ENCODE assay signal across 14 cellular contexts in genomic region chr7:100572281-100572948, GRCh38. TPM values are rescaled to one million over a fixed set of nuclear protein-coding genes. Genes with fewer than 3 reads are reported as not detected.
DNase-seq lines count a peak whose midpoint lies in the region; ATAC-seq and TF ChIP-seq lines count a peak whose summit lies in the region.
"Had no signal": no experiment of that assay in that cellular context is flagged by ENCODE, and none has a peak within 500 bp of the region (broad histone marks: within the 10 kb centered on the region; RNA-seq: fewer than 3 reads in every experiment).

No MANE protein-coding gene starts in this region.

- peaks cover 23% of the 10 kb centered on the region for H3K36me3 Mint-ChIP-seq in endodermal cell (ENCODE audit: low read depth)
- H3K36me3 Mint-ChIP-seq in type B pancreatic cell = no peaks in the 10 kb centered on the region

- no peaks in the 10 kb centered on the region for H3K27me3 ChIP-seq in heart left ventricle
- no peaks in the 10 kb centered on the region for H3K27me3 ChIP-seq in endodermal cell (ENCODE audit: control insufficient read depth, insufficient read depth, low read length, poor library complexity, severe bottlenecking)
- no peaks in the 10 kb centered on the region; the same call in 1 of the 2 replicates for H3K27me3 ChIP-seq in HAP-1 (ENCODE audit: low read depth)

- H3K4me3 ChIP-seq in heart left ventricle = no peak overlapping the region
- H3K4me3 ChIP-seq in endodermal cell (ENCODE audit: low read length) = no peak overlapping the region
- no peak overlapping the region for H3K4me3 ChIP-seq in HAP-1
- H3K4me3 ChIP-seq: prostate gland had no signal

- H3K27ac Mint-ChIP-seq in endodermal cell = peak overlapping the region; percentile 91
- H3K27ac Mint-ChIP-seq in type B pancreatic cell = peak overlapping the region; percentile 79

- H3K36me3 ChIP-seq in heart left ventricle (peaks cover 3 to 41% (median 35%) of the 10 kb centered on the region in 9 donors), endodermal cell (ENCODE audit: control insufficient read depth, insufficient read depth, low read length) (peaks cover 5% of the 10 kb centered on the region), HAP-1 (replicated peaks) (peaks cover 8% of the 10 kb centered on the region)

- no peak for TF ChIP-seq POLR2A in heart left ventricle (IDR thresholded peaks at IDR 0.05)

- TF ChIP-seq CTCF in heart left ventricle (IDR thresholded peaks at IDR 0.05) = no peak
- peak; percentile 32 for TF ChIP-seq CTCF in endodermal cell (conservative IDR thresholded peaks at IDR 0.05)
- TF ChIP-seq CTCF in type B pancreatic cell (conservative IDR thresholded peaks at IDR 0.05) = no peak

- DNase-seq in heart left ventricle (peak in 3 of 5 donors; percentile 19 to 52 (median 24)), Right ventricle myocardium inferior (ENCODE audit: missing footprints) (no peak), endodermal cell (peak; percentile 64), type B pancreatic cell (ENCODE audit: extremely low spot score, unreplicated experiment) (peak; percentile 67), HAP-1 (ENCODE audit: low spot score in 2 of 2) (no peak), anterior cingulate cortex (lab: John Stamatoyannopoulos, UW) (no peak)
- DNase-seq: ACHN; activated CD4-positive, alpha-beta T cell treated with anti-CD3 and anti-CD28 coated beads for 1 hour; kidney; NCI-H2029 treated with DMSO at 0.1 percent for 48 hours had no signal

- WGBS in heart left ventricle, 4 donors = 84 to 87% (median 86%) methylated on average over 18 to 20 of the region's 20 CpGs
- WGBS in endodermal cell (ENCODE audit: insufficient coverage in 1 of 2, insufficient read length in 1 of 2), 2 experiments = 89 to 90% methylated on average over 11 to 20 of the region's 20 CpGs

- peaks cover 0 to 26% (median 13%) of the 10 kb centered on the region in 12 donors for H3K4me1 ChIP-seq in heart left ventricle
- H3K4me1 ChIP-seq in endodermal cell (ENCODE audit: control insufficient read depth, insufficient read depth, low read length) = peaks cover 4% of the 10 kb centered on the region
- H3K4me1 ChIP-seq in HAP-1 = peaks cover 3% of the 10 kb centered on the region; the same call in 1 of the 2 replicates

- H3K9me3 Mint-ChIP-seq in endodermal cell (no peaks in the 10 kb centered on the region), type B pancreatic cell (no peaks in the 10 kb centered on the region)

- H3K27ac ChIP-seq in heart left ventricle = no peak overlapping the region
- no peak overlapping the region for H3K27ac ChIP-seq in endodermal cell (ENCODE audit: low read depth, low read length)
- H3K27ac ChIP-seq: epithelial cell of prostate, prostate gland had no signal

- H3K4me1 Mint-ChIP-seq in endodermal cell (peaks cover 16% of the 10 kb centered on the region), type B pancreatic cell (ENCODE audit: unreplicated experiment) (peaks cover 21% of the 10 kb centered on the region)

- H3K27me3 Mint-ChIP-seq in endodermal cell (ENCODE audit: insufficient read depth) = no peaks in the 10 kb centered on the region
- H3K27me3 Mint-ChIP-seq in type B pancreatic cell = peaks cover 4% of the 10 kb centered on the region

- ATAC-seq in heart left ventricle (no peak), Right ventricle myocardium inferior (no peak)

- H3K4me3 Mint-ChIP-seq in endodermal cell = peak overlapping the region; percentile 40
- H3K4me3 Mint-ChIP-seq in type B pancreatic cell = peak overlapping the region; percentile 74

- H3K9ac ChIP-seq in endodermal cell (ENCODE audit: extremely low read depth, low read length, poor library complexity, severe bottlenecking) = peak overlapping the region; percentile 2

- in situ Hi-C loops in HAP-1 (cut with MboI; ENCODE audit: low sequenced_read_pairs) = no loop called here

- intact Hi-C loops in heart left ventricle (cut with DNase I) = no loop called here
- intact Hi-C loops in Right ventricle myocardium inferior (cut with DNase I) = no loop called here

- H3K9me3 ChIP-seq in heart left ventricle (no peaks in the 10 kb centered on the region), endodermal cell (ENCODE audit: control insufficient read depth, low read length) (no peaks in the 10 kb centered on the region), HAP-1 (no peaks in the 10 kb centered on the region)
- H3K9me3 ChIP-seq: prostate gland had no signal

RNA-seq across cellular contexts. Expression of gene SAP25, which starts 1.3 kb away (rescaled TPM):
- 1 to 10 TPM in 2 of 9 donors, under 1 TPM in 3, not detected in 4; 0.35 to 2.3 (median 0.72) TPM for total RNA-seq in heart left ventricle
- polyA plus RNA-seq in heart left ventricle = under 1 TPM; 0.30 to 0.65 TPM
- total RNA-seq in Right ventricle myocardium inferior = 0.84 TPM
- total RNA-seq in endodermal cell = 1 to 10 TPM; 5.8 to 6.3 TPM
- polyA plus RNA-seq in endodermal cell (2013, experiment 1 of 2) = 5.6 TPM
- 4.6 TPM for polyA plus RNA-seq in endodermal cell (2013, experiment 2 of 2)
- total RNA-seq in type B pancreatic cell (ENCODE audit: low replicate concordance) = 3.1 and 5.6 TPM in 2 replicates
- total RNA-seq: cerebellum had no signal

RNA-seq across cellular contexts. Expression of gene LRCH4, which starts 13.5 kb away (rescaled TPM):
- total RNA-seq in heart left ventricle = 10 to 100 TPM; 18.5 to 46.6 (median 29.2) TPM
- polyA plus RNA-seq in heart left ventricle = 10 to 100 TPM; 34.1 to 42.0 TPM
- 29.3 TPM for total RNA-seq in Right ventricle myocardium inferior
- total RNA-seq in endodermal cell = 10 to 100 TPM; 49.4 to 56.0 TPM
- 50.6 TPM for polyA plus RNA-seq in endodermal cell (2013, experiment 1 of 2)
- polyA plus RNA-seq in endodermal cell (2013, experiment 2 of 2) = 40.0 TPM
- 64.5 and 66.7 TPM in 2 replicates for total RNA-seq in type B pancreatic cell (ENCODE audit: low replicate concordance)

RNA-seq across cellular contexts. Expression of gene FBXO24, which starts 13.7 kb away (rescaled TPM):
- total RNA-seq in heart left ventricle = under 1 TPM in 6 of 9 donors, not detected in 3; 0.11 to 0.75 (median 0.48) TPM
- under 1 TPM in 1 of 2 donors, not detected in 1; 0.14 TPM for polyA plus RNA-seq in heart left ventricle
- total RNA-seq in Right ventricle myocardium inferior = 0.41 TPM
- 1 to 10 TPM; 1.3 to 3.0 TPM for total RNA-seq in endodermal cell
- polyA plus RNA-seq in endodermal cell (2013, experiment 1 of 2) = 2.4 TPM
- 1.4 TPM for polyA plus RNA-seq in endodermal cell (2013, experiment 2 of 2)
- total RNA-seq in type B pancreatic cell (ENCODE audit: low replicate concordance) = 0.76 and 0.77 TPM in 2 replicates
- total RNA-seq: temporal lobe had no signal

RNA-seq across cellular contexts. Expression of gene PCOLCE, which starts 29.7 kb away (rescaled TPM):
- total RNA-seq in heart left ventricle = 10 to 100 TPM; 15.7 to 68.1 (median 28.3) TPM
- 10 to 100 TPM; 33.5 to 35.4 TPM for polyA plus RNA-seq in heart left ventricle
- 56.0 TPM for total RNA-seq in Right ventricle myocardium inferior
- 10 to 100 TPM; 17.5 to 37.7 TPM for total RNA-seq in endodermal cell
- polyA plus RNA-seq in endodermal cell (2013, experiment 1 of 2) = 47.4 TPM
- 40.5 TPM for polyA plus RNA-seq in endodermal cell (2013, experiment 2 of 2)
- total RNA-seq in type B pancreatic cell (ENCODE audit: low replicate concordance) = 11.6 and 152 TPM in 2 replicates

RNA-seq across cellular contexts. Expression of gene AGFG2, which starts 33.4 kb away (rescaled TPM):
- total RNA-seq in heart left ventricle (10 to 100 TPM; 24.1 to 36.9 (median 32.8) TPM), Right ventricle myocardium inferior (21.5 TPM), endodermal cell (10 to 100 TPM in 1 of 2 donors, 1 to 10 TPM in 1; 8.5 to 28.9 TPM), type B pancreatic cell (ENCODE audit: low replicate concordance) (16.3 and 21.0 TPM in 2 replicates)
- 10 to 100 TPM; 12.5 to 30.8 TPM for polyA plus RNA-seq in heart left ventricle
- polyA plus RNA-seq in endodermal cell (2013, experiment 1 of 2) = 6.1 TPM
- 11.2 TPM for polyA plus RNA-seq in endodermal cell (2013, experiment 2 of 2)

Comparison
In these comparisons a context has a peak if more than half of its experiments do, and no peak if none do; other contexts are left out.
1. DNase-seq: peak in heart left ventricle (3 of 5), endodermal cell (single experiment) and type B pancreatic cell (single experiment); none in Right ventricle myocardium inferior (single experiment), HAP-1 (0 of 2) and anterior cingulate cortex (0 of 58).